ENCODE assay signal across 13 cellular contexts in genomic region chr16:8720967-8721692, GRCh38. TPM values are rescaled to one million over a fixed set of nuclear protein-coding genes. Genes with fewer than 3 reads are reported as not detected.
DNase-seq lines count a peak whose midpoint lies in the region; ATAC-seq and TF ChIP-seq lines count a peak whose summit lies in the region.
"Had no signal": no experiment of that assay in that cellular context is flagged by ENCODE, and none has a peak within 500 bp of the region (broad histone marks: within the 10 kb centered on the region; RNA-seq: fewer than 3 reads in every experiment).

No MANE protein-coding gene starts in this region.

- DNase-seq in BE2C (no peak), neural crest cell (ENCODE audit: low read depth, low spot score) (no peak), T-helper 9 cell (no peak), SK-N-SH (no peak)
- DNase-seq: activated CD4-positive, alpha-beta T cell treated with anti-CD3 and anti-CD28 coated beads, Interleukin-2, amount 50 U/mL, for 1 hour; activated CD8-positive, alpha-beta memory T cell treated with anti-CD3 and anti-CD28 coated beads, Interleukin-2, amount 50 U/mL, for 4 hours; activated effector memory CD4-positive, alpha-beta T cell treated with anti-CD3 and anti-CD28 coated beads, Interleukin-2, amount 50 U/mL, for 16 hours; stimulated activated CD4-positive, alpha-beta T cell treated with anti-CD3 and anti-CD28 coated beads, Interleukin-15, amount 100 ng/mL, for 24 hours had no signal

- no peak for ATAC-seq in GM18511 (IDR thresholded peaks at IDR 0.05; ENCODE audit: unreplicated experiment)

- no peaks in the 10 kb centered on the region for H3K27me3 ChIP-seq in BE2C
- H3K27me3 ChIP-seq in HUES48 (ENCODE audit: control insufficient read depth, insufficient read depth, low read length) = no peaks in the 10 kb centered on the region
- no peaks in the 10 kb centered on the region for H3K27me3 ChIP-seq in endocrine pancreas (ENCODE audit: control insufficient read depth, insufficient read depth, low read length)
- H3K27me3 ChIP-seq in SK-N-SH (ENCODE audit: insufficient read depth) = no peaks in the 10 kb centered on the region
- H3K27me3 ChIP-seq: dorsolateral prefrontal cortex had no signal

- H3K79me2 ChIP-seq in SK-N-SH (ENCODE audit: insufficient read depth) = no peaks in the 10 kb centered on the region

- H4K20me1 ChIP-seq in SK-N-SH (ENCODE audit: insufficient read depth) = no peaks in the 10 kb centered on the region

- peaks cover 3% of the 10 kb centered on the region for H3K9me3 Mint-ChIP-seq in neural crest cell

- peaks cover 8% of the 10 kb centered on the region for H3K36me3 Mint-ChIP-seq in neural crest cell (ENCODE audit: low read depth)

- H3K27ac ChIP-seq in HUES48 (ENCODE audit: low read depth, low read length) (peak overlapping the region; percentile 15), SK-N-SH (ENCODE audit: low read depth in 2 of 2, low read length in 1 of 2) (peak overlapping the region in 1 of 2 experiments; percentile 65; a peak in 1 of 4 replicates)
- H3K27ac ChIP-seq: thoracic aorta had no signal

- no peaks in the 10 kb centered on the region for H3K27me3 Mint-ChIP-seq in neural crest cell (ENCODE audit: low read depth)

- H3K4me1 ChIP-seq in BE2C = peaks cover 25% of the 10 kb centered on the region
- H3K4me1 ChIP-seq in HUES48 (ENCODE audit: control insufficient read depth, insufficient read depth, low read length) = peaks cover 22% of the 10 kb centered on the region
- no peaks in the 10 kb centered on the region for H3K4me1 ChIP-seq in endocrine pancreas (ENCODE audit: control insufficient read depth, insufficient read depth, low read length)
- peaks cover 0 to 26% of the 10 kb centered on the region in 2 experiments; a peak in 2 of 4 replicates for H3K4me1 ChIP-seq in SK-N-SH (ENCODE audit: control insufficient read depth in 1 of 2, insufficient read depth in 2 of 2, low read depth in 1 of 2, low read length in 1 of 2)

- no peak overlapping the region for H3K4me2 ChIP-seq in SK-N-SH

- peak overlapping the region; percentile 19 for H3K4me3 Mint-ChIP-seq in neural crest cell

- H3K4me3 ChIP-seq in BE2C (ENCODE audit: low read depth, low read length) (peak overlapping the region; percentile 36), HUES48 (ENCODE audit: low read depth, low read length) (no peak overlapping the region), endocrine pancreas (ENCODE audit: control insufficient read depth, insufficient read depth, low read length) (peak overlapping the region; percentile 65), SK-N-SH (ENCODE audit: low read depth in 2 of 2, low read length in 1 of 2) (no peak overlapping the region)
- H3K4me3 ChIP-seq: thoracic aorta had no signal

- H3K36me3 ChIP-seq in BE2C = no peaks in the 10 kb centered on the region
- H3K36me3 ChIP-seq in HUES48 (ENCODE audit: control insufficient read depth, insufficient read depth, low read length) = no peaks in the 10 kb centered on the region
- no peaks in the 10 kb centered on the region for H3K36me3 ChIP-seq in endocrine pancreas (ENCODE audit: control insufficient read depth, insufficient read depth, low read length)
- H3K36me3 ChIP-seq in SK-N-SH (replicated peaks in 1 of 2; ENCODE audit: control insufficient read depth in 1 of 2, insufficient read depth in 2 of 2, low read length in 1 of 2) = no peaks in the 10 kb centered on the region
- H3K36me3 ChIP-seq: thoracic aorta had no signal

- CTCF ChIA-PET in SK-N-SH (lab: Yijun Ruan, JAX) = interaction anchor here (0.9 to 1.6 kb wide), 6 partner anchors 8 to 154 kb away, joined by 3 to 6 read pairs (median 4); no protein-coding TSS in a partner anchor

- H3K9me2 ChIP-seq in SK-N-SH = no peaks in the 10 kb centered on the region

- H3K9me3 ChIP-seq in BE2C (no peaks in the 10 kb centered on the region), HUES48 (ENCODE audit: control insufficient read depth, insufficient read depth, low read length) (no peaks in the 10 kb centered on the region; the same call in 1 of the 2 replicates), endocrine pancreas (ENCODE audit: control insufficient read depth, low read length) (no peaks in the 10 kb centered on the region), SK-N-SH (no peaks in the 10 kb centered on the region)

- no peak for TF ChIP-seq EP300 in SK-N-SH (IDR thresholded peaks at IDR 0.05; ENCODE audit: borderline replicate concordance in 1 of 2, low read depth in 1 of 2, low read length in 1 of 2)

- TF ChIP-seq CTCF in BE2C (IDR thresholded peaks at IDR 0.05; ENCODE audit: low read depth, low read length) = no peak
- no peak for TF ChIP-seq CTCF in neural crest cell (conservative IDR thresholded peaks at IDR 0.05)
- no peak for TF ChIP-seq CTCF in SK-N-SH (IDR thresholded peaks at IDR 0.05)

- peaks cover 12% of the 10 kb centered on the region for H3K4me1 Mint-ChIP-seq in neural crest cell

- no peaks in the 10 kb centered on the region for H3F3A ChIP-seq in SK-N-SH (replicated peaks; ENCODE audit: insufficient read depth)

- 57% methylated on average over 12 of the region's 12 CpGs for WGBS in SK-N-SH (ENCODE audit: low lambda C conversion rate)

- POLR2A ChIA-PET in SK-N-SH (lab: Yijun Ruan, JAX) = no interaction called here

- no peak overlapping the region for H3K27ac Mint-ChIP-seq in neural crest cell (ENCODE audit: unreplicated experiment)

- no peak overlapping the region for H2AFZ ChIP-seq in SK-N-SH (ENCODE audit: low read depth)

- H3K9ac ChIP-seq in HUES48 (ENCODE audit: low read depth, low read length) (no peak overlapping the region), endocrine pancreas (ENCODE audit: control insufficient read depth, insufficient read depth, low read length) (peak overlapping the region; percentile 74), SK-N-SH (no peak overlapping the region)

- no peak for TF ChIP-seq RAD21 in SK-N-SH (IDR thresholded peaks at IDR 0.05; ENCODE audit: low read length)

TF ChIP-seq in SK-N-SH, 30 proteins besides CTCF, POLR2A, EP300 and RAD21:
- TF ChIP-seq FOXM1 (IDR thresholded peaks at IDR 0.05; ENCODE audit: low read depth) = no peak
- no peak for TF ChIP-seq SMC3 (IDR thresholded peaks at IDR 0.05; ENCODE audit: low read depth, low read length)
- no peak for TF ChIP-seq TAF1 (IDR thresholded peaks at IDR 0.05; ENCODE audit: borderline replicate concordance, low read depth, low read length)
- no peak for TF ChIP-seq NFIC (IDR thresholded peaks at IDR 0.05; ENCODE audit: borderline replicate concordance)

RNA-seq across cellular contexts. Expression of gene ABAT, which starts 46.7 kb away (rescaled TPM):
- 20.4 TPM for polyA plus RNA-seq in BE2C (2012; ENCODE audit: insufficient read depth, insufficient read length, low read depth)
- total RNA-seq in neural crest cell = 35.2 and 36.5 TPM in 2 replicates
- 4.7 and 7.3 TPM in 2 replicates for polyA plus RNA-seq in SK-N-SH (2012; rRNA removed)
- polyA plus RNA-seq in SK-N-SH (2012; cell fraction: cytosol; rRNA removed) = 5.2 and 6.2 TPM in 2 replicates
- 5.2 and 7.9 TPM in 2 replicates for polyA plus RNA-seq in SK-N-SH (2012; cell fraction: nucleus; rRNA removed)

Comparison
In these comparisons a context has a peak if more than half of its experiments do, and no peak if none do; other contexts are left out.
1. H3K4me3 ChIP-seq: peak in BE2C (single experiment) and endocrine pancreas (single experiment); none in HUES48 (single experiment) and SK-N-SH (0 of 2).